22 cellular contexts compared by ENCODE assay signal in the genomic region with DNA sequence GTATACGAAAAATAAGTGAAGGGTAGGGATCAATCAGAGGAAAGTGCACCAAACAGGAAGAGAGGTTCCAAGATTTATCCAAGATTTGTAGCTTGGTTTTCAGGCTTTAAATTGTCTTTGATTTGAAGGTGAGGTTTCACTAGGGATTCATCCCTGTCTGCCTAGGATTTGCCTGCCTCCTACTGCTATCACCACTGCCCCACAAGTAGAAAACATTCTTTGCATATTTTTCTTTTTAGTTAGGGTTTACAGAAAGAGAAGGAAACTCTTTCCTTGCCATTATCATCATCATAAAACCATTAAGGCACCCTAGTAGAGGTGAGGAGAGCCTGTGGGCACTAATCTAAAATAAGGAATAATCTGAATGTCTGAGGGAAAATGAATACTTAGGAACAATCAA. TPM values are rescaled to one million over a fixed set of nuclear protein-coding genes. Genes with fewer than 3 reads are reported as not detected.
A peak's percentile ranks its signal among the peaks of the same experiment; 100 is the strongest.
DNase-seq lines count a peak whose midpoint lies in the region; ATAC-seq and TF ChIP-seq lines count a peak whose summit lies in the region.
"Had no signal": no experiment of that assay in that cellular context is flagged by ENCODE, and none has a peak within 500 bp of the region (broad histone marks: within the 10 kb centered on the region; RNA-seq: fewer than 3 reads in every experiment).

No MANE protein-coding gene starts in this region.

- intact Hi-C loops in activated CD4-positive, alpha-beta T cell treated with anti-CD3 and anti-CD28 coated beads, Interleukin-2, amount 10 ng/mL, durations not matched to agents 24 days and 14 days (cut with micrococcal nuclease): no loop called here

- H3K27ac ChIP-seq in caudate nucleus (ENCODE audit: low read depth, low read length): no peak overlapping the region
- H3K27ac ChIP-seq: prostate gland, upper lobe of left lung had no signal

- POLR2A ChIA-PET in AG04449 (lab: Yijun Ruan, JAX): no interaction called here

- H3K27me3 Mint-ChIP-seq in HFFc6 (ENCODE audit: insufficient read depth) (no peaks in the 10 kb centered on the region), nephron progenitor cell (ENCODE audit: low read depth, poor library complexity) (peaks cover 4% of the 10 kb centered on the region)
- H3K27me3 Mint-ChIP-seq in activated CD4-positive, alpha-beta T cell treated with anti-CD3 and anti-CD28 coated beads, Interleukin-2, amount 10 ng/mL, durations not matched to agents 24 days and 14 days: peaks cover 6% of the 10 kb centered on the region

- peaks cover 34% of the 10 kb centered on the region for H3K4me1 Mint-ChIP-seq in HFFc6 (ENCODE audit: low read depth)
- peaks cover 69% of the 10 kb centered on the region for H3K4me1 Mint-ChIP-seq in nephron progenitor cell
- H3K4me1 Mint-ChIP-seq in activated CD4-positive, alpha-beta T cell treated with anti-CD3 and anti-CD28 coated beads, Interleukin-2, amount 10 ng/mL, durations not matched to agents 24 days and 14 days: no peaks in the 10 kb centered on the region
- H3K4me1 Mint-ChIP-seq: activated T-helper 17 cell treated with anti-CD3 and anti-CD28 coated beads, Interleukin-2, amount 50 U/mL, for 72 hours; CD4-positive, CD25-positive, alpha-beta regulatory T cell had no signal

- no peak overlapping the region for H3K4me3 ChIP-seq in AG04449 (ENCODE audit: low read depth, low read length)
- H3K4me3 ChIP-seq: HAP-1, prostate gland, upper lobe of left lung had no signal

- CTCF ChIA-PET in AG04449 (lab: Yijun Ruan, JAX): interaction anchor here (0.7 to 1.1 kb wide), 3 partner anchors 194 to 204 kb away, joined by 3 to 5 read pairs (median 4); no protein-coding TSS in a partner anchor

- no peak for DNase-seq in AG04449 (ENCODE audit: low read depth, low spot score)
- DNase-seq in HFFc6: no peak
- DNase-seq in amniotic epithelial cell (ENCODE audit: low read depth): peak; percentile 29
- DNase-seq in nephron progenitor cell: no peak
- no peak for DNase-seq in NCI-H524 (lab: John Stamatoyannopoulos, UW)
- DNase-seq in activated CD4-positive, alpha-beta T cell treated with anti-CD3 and anti-CD28 coated beads, Interleukin-2, amount 10 ng/mL, durations not matched to agents 24 days and 14 days: no peak
- no peak for DNase-seq in caudate nucleus (lab: John Stamatoyannopoulos, UW)
- DNase-seq: CD4-positive, CD25-positive, alpha-beta regulatory T cell; cortex of kidney; DMS53; head of caudate nucleus; NCI-H2107; NCI-H510A treated with DMSO at 0.1 percent for 48 hours; RPMI8226 had no signal

- no peak for ATAC-seq in GM18907 (IDR thresholded peaks at IDR 0.05; ENCODE audit: unreplicated experiment)
- ATAC-seq: activated T-helper 17 cell treated with anti-CD3 and anti-CD28 coated beads, Interleukin-2, amount 50 U/mL, for 72 hours; left lobe of liver had no signal

- H3K27ac Mint-ChIP-seq in HFFc6: peak overlapping the region; percentile 8; the same call in 1 of the 2 replicates
- peak overlapping the region; percentile 89 for H3K27ac Mint-ChIP-seq in nephron progenitor cell
- no peak overlapping the region for H3K27ac Mint-ChIP-seq in activated CD4-positive, alpha-beta T cell treated with anti-CD3 and anti-CD28 coated beads, Interleukin-2, amount 10 ng/mL, durations not matched to agents 24 days and 14 days
- H3K27ac Mint-ChIP-seq: activated T-helper 17 cell treated with anti-CD3 and anti-CD28 coated beads, Interleukin-2, amount 50 U/mL, for 72 hours; CD4-positive, CD25-positive, alpha-beta regulatory T cell had no signal

- TF ChIP-seq CTCF in AG04449 (IDR thresholded peaks at IDR 0.05; ENCODE audit: insufficient read depth, low read length, missing control alignments) (peak; percentile 2), HFFc6 (IDR thresholded peaks at IDR 0.05) (no peak), nephron progenitor cell (IDR thresholded peaks at IDR 0.05) (no peak)

- H3K9me3 Mint-ChIP-seq in HFFc6 (no peaks in the 10 kb centered on the region), nephron progenitor cell (peaks cover 35% of the 10 kb centered on the region)
- no peaks in the 10 kb centered on the region for H3K9me3 Mint-ChIP-seq in activated CD4-positive, alpha-beta T cell treated with anti-CD3 and anti-CD28 coated beads, Interleukin-2, amount 10 ng/mL, durations not matched to agents 24 days and 14 days
- H3K9me3 Mint-ChIP-seq: activated T-helper 17 cell treated with anti-CD3 and anti-CD28 coated beads, Interleukin-2, amount 50 U/mL, for 72 hours; CD4-positive, CD25-positive, alpha-beta regulatory T cell had no signal

- H3K4me3 Mint-ChIP-seq in HFFc6: peak overlapping the region; percentile 8; the same call in 1 of the 2 replicates
- peak overlapping the region; percentile 43 for H3K4me3 Mint-ChIP-seq in nephron progenitor cell
- H3K4me3 Mint-ChIP-seq in activated CD4-positive, alpha-beta T cell treated with anti-CD3 and anti-CD28 coated beads, Interleukin-2, amount 10 ng/mL, durations not matched to agents 24 days and 14 days: no peak overlapping the region
- H3K4me3 Mint-ChIP-seq: activated T-helper 17 cell treated with anti-CD3 and anti-CD28 coated beads, Interleukin-2, amount 50 U/mL, for 72 hours; brain; CD4-positive, CD25-positive, alpha-beta regulatory T cell; neural crest cell had no signal

- no peaks in the 10 kb centered on the region for H3K36me3 Mint-ChIP-seq in HFFc6 (ENCODE audit: low read depth)
- peaks cover 24% of the 10 kb centered on the region for H3K36me3 Mint-ChIP-seq in nephron progenitor cell (ENCODE audit: low read depth)
- no peaks in the 10 kb centered on the region for H3K36me3 Mint-ChIP-seq in activated CD4-positive, alpha-beta T cell treated with anti-CD3 and anti-CD28 coated beads, Interleukin-2, amount 10 ng/mL, durations not matched to agents 24 days and 14 days (ENCODE audit: low read depth)
- H3K36me3 Mint-ChIP-seq: brain; CD4-positive, CD25-positive, alpha-beta regulatory T cell had no signal

RNA-seq across cellular contexts. Expression of gene TANC1, which starts 45.8 kb away (rescaled TPM):
- 10 to 100 TPM; 22.4 to 27.7 (median 23.1) TPM for total RNA-seq in HFFc6 (2021; fragmentation: NEBNext Ultra II Directional; extraction: Animal tissue kit (Norgen Biotek cat#: 25700))
- 0.33 and 0.37 TPM in 2 replicates for total RNA-seq in activated CD4-positive, alpha-beta T cell treated with anti-CD3 and anti-CD28 coated beads, Interleukin-2, amount 10 ng/mL, durations not matched to agents 24 days and 14 days

Comparison
In these comparisons a context has a peak if more than half of its experiments do, and no peak if none do; other contexts are left out.
1. RNA of gene TANC1, which starts 45.8 kb away (total RNA-seq): 22.4 to 27.7 TPM in HFFc6; 0.33 to 0.37 TPM in activated CD4-positive, alpha-beta T cell treated with anti-CD3 and anti-CD28 coated beads, Interleukin-2, amount 10 ng/mL, durations not matched to agents 24 days and 14 days; every median in the first group is over 10 times any median in the second.